Comparison of ENCODE assay signal across 20 cellular contexts in genomic region chr3:134864644-134865043, GRCh38.
DNase-seq lines count a peak whose midpoint lies in the region; ATAC-seq and TF ChIP-seq lines count a peak whose summit lies in the region.
"Had no signal": no experiment of that assay in that cellular context is flagged by ENCODE, and none has a peak within 500 bp of the region (broad histone marks: within the 10 kb centered on the region; RNA-seq: fewer than 3 reads in every experiment).

No MANE protein-coding gene starts in this region.

- H3K36me3 Mint-ChIP-seq in activated naive CD8-positive, alpha-beta T cell treated with anti-CD3 and anti-CD28 coated beads, Interleukin-2, amount 50 U/mL, for 24 hours (ENCODE audit: low read depth) = no peaks in the 10 kb centered on the region
- H3K36me3 Mint-ChIP-seq: T-cell had no signal

- peak; percentile 55 for DNase-seq in AG10803 (ENCODE audit: low read depth)
- peak; percentile 62 for DNase-seq in cerebellar cortex (ENCODE audit: low spot score)
- peak; percentile 35 for DNase-seq in islet precursor cell
- DNase-seq in brain microvascular endothelial cell = no peak
- no peak for DNase-seq in activated naive CD8-positive, alpha-beta T cell treated with anti-CD3 and anti-CD28 coated beads, Interleukin-2, amount 50 U/mL, for 24 hours
- no peak for DNase-seq in kidney tubule cell (ENCODE audit: low spot score)
- DNase-seq: Caco-2, erythroblast, hippocampal formation, kidney glomerular epithelial cell, NCI-H187 treated with DMSO at 0.1 percent for 48 hours, NCI-H526, Peyer's patch, T-cell, WERI-Rb-1 had no signal

- no peak overlapping the region for H3K27ac Mint-ChIP-seq in activated naive CD8-positive, alpha-beta T cell treated with anti-CD3 and anti-CD28 coated beads, Interleukin-2, amount 50 U/mL, for 24 hours
- H3K27ac Mint-ChIP-seq: activated T-helper 2 cell treated with anti-CD3 and anti-CD28 coated beads, Interferon-gamma antibody, Interleukin-2, Interleukin-4, amounts not matched to agents 10 μg/mL and 5 μg/mL and 100 μg/mL, durations not matched to agents 14 hours and 24 hours and 36 hours; stimulated activated naive CD8-positive, alpha-beta T cell treated with anti-CD3 and anti-CD28 coated beads, Interleukin-15, Interleukin-2, amounts not matched to agents 100 ng/mL and 50 ng/mL, for 24 hours; T-cell had no signal

- in situ Hi-C loops in brain microvascular endothelial cell (cut with HindIII; ENCODE audit: low pct_ligation_motif_present, low sequenced_read_pairs) = no loop called here

- ATAC-seq in HG02678 (IDR thresholded peaks at IDR 0.05; ENCODE audit: unreplicated experiment) = peak; percentile 57
- no peak for ATAC-seq in activated naive CD8-positive, alpha-beta T cell treated with anti-CD3 and anti-CD28 coated beads, Interleukin-2, amount 50 U/mL, for 24 hours
- ATAC-seq in GM19455 (IDR thresholded peaks at IDR 0.05; ENCODE audit: unreplicated experiment) = no peak
- ATAC-seq: T-cell had no signal

- H3K27ac ChIP-seq in brain microvascular endothelial cell = no peak overlapping the region
- H3K27ac ChIP-seq: parathyroid adenoma, Peyer's patch, WERI-Rb-1 had no signal

- no peak overlapping the region for H3K4me3 ChIP-seq in AG10803 (ENCODE audit: low read length)
- H3K4me3 ChIP-seq in brain microvascular endothelial cell (ENCODE audit: low read depth, low read length) = no peak overlapping the region
- H3K4me3 ChIP-seq: Peyer's patch had no signal

- H3K27me3 ChIP-seq in brain microvascular endothelial cell (replicated peaks) = no peaks in the 10 kb centered on the region
- H3K27me3 ChIP-seq: Peyer's patch had no signal

- H3K27me3 Mint-ChIP-seq in activated naive CD8-positive, alpha-beta T cell treated with anti-CD3 and anti-CD28 coated beads, Interleukin-2, amount 50 U/mL, for 24 hours = peaks cover 4% of the 10 kb centered on the region
- H3K27me3 Mint-ChIP-seq: stimulated activated naive CD8-positive, alpha-beta T cell treated with anti-CD3 and anti-CD28 coated beads, Interleukin-15, Interleukin-2, amounts not matched to agents 100 ng/mL and 50 ng/mL, for 24 hours had no signal

- H3K4me3 Mint-ChIP-seq in activated naive CD8-positive, alpha-beta T cell treated with anti-CD3 and anti-CD28 coated beads, Interleukin-2, amount 50 U/mL, for 24 hours = no peak overlapping the region
- H3K4me3 Mint-ChIP-seq: stimulated activated naive CD8-positive, alpha-beta T cell treated with anti-CD3 and anti-CD28 coated beads, Interleukin-15, Interleukin-2, amounts not matched to agents 100 ng/mL and 50 ng/mL, for 24 hours; T-cell had no signal

- no peaks in the 10 kb centered on the region for H3K36me3 ChIP-seq in brain microvascular endothelial cell (replicated peaks)
- H3K36me3 ChIP-seq: Peyer's patch, WERI-Rb-1 had no signal

- no peaks in the 10 kb centered on the region for H3K9me3 Mint-ChIP-seq in activated naive CD8-positive, alpha-beta T cell treated with anti-CD3 and anti-CD28 coated beads, Interleukin-2, amount 50 U/mL, for 24 hours
- H3K9me3 Mint-ChIP-seq: activated T-helper 2 cell treated with anti-CD3 and anti-CD28 coated beads, Interferon-gamma antibody, Interleukin-2, Interleukin-4, amounts not matched to agents 10 μg/mL and 5 μg/mL and 100 μg/mL, durations not matched to agents 14 hours and 24 hours and 36 hours; stimulated activated naive CD8-positive, alpha-beta T cell treated with anti-CD3 and anti-CD28 coated beads, Interleukin-15, Interleukin-2, amounts not matched to agents 100 ng/mL and 50 ng/mL, for 24 hours; T-cell had no signal

- no peaks in the 10 kb centered on the region for H3K4me1 Mint-ChIP-seq in activated naive CD8-positive, alpha-beta T cell treated with anti-CD3 and anti-CD28 coated beads, Interleukin-2, amount 50 U/mL, for 24 hours
- H3K4me1 Mint-ChIP-seq: T-cell had no signal

- TF ChIP-seq CTCF in AG10803 (conservative IDR thresholded peaks at IDR 0.05; ENCODE audit: low read length) = no peak
- TF ChIP-seq CTCF in brain microvascular endothelial cell (IDR thresholded peaks at IDR 0.05; ENCODE audit: low read depth, low read length, missing control alignments) = no peak

Comparison
In these comparisons a context has a peak if more than half of its experiments do, and no peak if none do; other contexts are left out.
1. DNase-seq: peak in AG10803 (single experiment), cerebellar cortex (single experiment) and islet precursor cell (single experiment); none in brain microvascular endothelial cell (single experiment), activated naive CD8-positive, alpha-beta T cell treated with anti-CD3 and anti-CD28 coated beads, Interleukin-2, amount 50 U/mL, for 24 hours (single experiment) and kidney tubule cell (single experiment).